In genomic region chr10:89980166-89980565, GRCh38 we compare ENCODE assay signal across 2 cellular contexts.
TF ChIP-seq lines count a peak whose summit lies in the region.

No MANE protein-coding gene starts in this region.

TF ChIP-seq in GM23338, 12 proteins besides CTCF, POLR2A, EP300 and RAD21:
- TF ChIP-seq REST (IDR thresholded peaks at IDR 0.05; ENCODE audit: unreplicated experiment): no peak
- TF ChIP-seq NANOG (IDR thresholded peaks at IDR 0.05; ENCODE audit: borderline replicate concordance): no peak
- no peak for TF ChIP-seq JUNB (IDR thresholded peaks at IDR 0.05; ENCODE audit: unreplicated experiment)
- 0 out of 2 replicates have a peak, but pooled peaks have one; percentile 28 for TF ChIP-seq POLR2AphosphoS5 (IDR thresholded peaks at IDR 0.05; ENCODE audit: low read depth)
- TF ChIP-seq ZNF331 (CRISPR knock-in tag; IDR thresholded peaks at IDR 0.05; ENCODE audit: low read depth): no peak
- no peak for TF ChIP-seq ETS1 (IDR thresholded peaks at IDR 0.05)
- no peak for TF ChIP-seq ZNF114 (CRISPR knock-in tag; IDR thresholded peaks at IDR 0.05)

TF ChIP-seq in H1, 55 proteins besides CTCF, POLR2A, EP300 and RAD21:
- TF ChIP-seq SRF (IDR thresholded peaks at IDR 0.05; ENCODE audit: low read depth, low read length): no peak
- no peak for TF ChIP-seq GABPA (IDR thresholded peaks at IDR 0.05; ENCODE audit: borderline replicate concordance, insufficient read depth, low read length)
- TF ChIP-seq NANOG (IDR thresholded peaks at IDR 0.05; ENCODE audit: insufficient read depth, low read depth, low read length, poor library complexity, severe bottlenecking): no peak
- no peak for TF ChIP-seq CREB1 (IDR thresholded peaks at IDR 0.05)
- no peak for TF ChIP-seq TEAD4 (IDR thresholded peaks at IDR 0.05; ENCODE audit: low read depth, low read length)
- TF ChIP-seq HDAC2 (IDR thresholded peaks at IDR 0.05; ENCODE audit: borderline replicate concordance in 1 of 2, low read depth in 2 of 2, low read length in 2 of 2): no peak
- no peak for TF ChIP-seq USF2 (IDR thresholded peaks at IDR 0.05; ENCODE audit: low read length)
- TF ChIP-seq E2F6 (IDR thresholded peaks at IDR 0.05): no peak
- no peak for TF ChIP-seq POU5F1 (IDR thresholded peaks at IDR 0.05; ENCODE audit: low read depth, low read length)
- no peak for TF ChIP-seq EZH2 (IDR thresholded peaks at IDR 0.05; ENCODE audit: low read depth, low read length, severe bottlenecking)
- no peak for TF ChIP-seq SIX5 (IDR thresholded peaks at IDR 0.05; ENCODE audit: low read depth, low read length)
